In the genomic region with DNA sequence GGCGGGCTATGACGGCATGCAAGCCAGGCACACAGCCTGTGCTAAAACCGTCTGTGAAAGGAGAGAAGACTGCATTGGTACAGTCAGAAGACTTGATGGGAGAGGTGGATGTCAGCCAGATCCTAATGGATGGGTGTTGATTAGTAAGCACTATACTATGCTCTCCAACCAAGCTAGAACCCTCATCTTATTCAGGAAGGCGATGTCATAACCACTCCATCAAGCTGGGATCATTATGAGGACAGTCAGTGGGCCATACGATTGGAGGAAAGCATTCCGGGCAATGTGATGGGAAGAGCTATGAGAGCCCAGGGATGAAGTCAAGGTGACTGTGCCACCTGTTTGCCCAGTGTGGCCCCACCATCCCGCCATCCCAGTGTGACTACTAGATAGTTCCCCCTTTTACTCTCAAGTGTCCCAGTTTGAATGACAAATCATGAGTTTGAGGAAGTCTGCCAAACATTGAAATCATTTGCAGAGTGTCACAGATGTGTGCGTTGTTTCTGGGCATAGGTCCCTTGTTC, we compare ENCODE assay signal across 1 cellular context.
TF ChIP-seq lines count a peak whose summit lies in the region.

No MANE protein-coding gene starts in this region.

TF ChIP-seq in SK-N-SH treated with all-trans-retinoic acid at 6 μM for 48 hours, 23 proteins besides CTCF, POLR2A, EP300 and RAD21 (continued from another document):
- TF ChIP-seq, protein P1, sequence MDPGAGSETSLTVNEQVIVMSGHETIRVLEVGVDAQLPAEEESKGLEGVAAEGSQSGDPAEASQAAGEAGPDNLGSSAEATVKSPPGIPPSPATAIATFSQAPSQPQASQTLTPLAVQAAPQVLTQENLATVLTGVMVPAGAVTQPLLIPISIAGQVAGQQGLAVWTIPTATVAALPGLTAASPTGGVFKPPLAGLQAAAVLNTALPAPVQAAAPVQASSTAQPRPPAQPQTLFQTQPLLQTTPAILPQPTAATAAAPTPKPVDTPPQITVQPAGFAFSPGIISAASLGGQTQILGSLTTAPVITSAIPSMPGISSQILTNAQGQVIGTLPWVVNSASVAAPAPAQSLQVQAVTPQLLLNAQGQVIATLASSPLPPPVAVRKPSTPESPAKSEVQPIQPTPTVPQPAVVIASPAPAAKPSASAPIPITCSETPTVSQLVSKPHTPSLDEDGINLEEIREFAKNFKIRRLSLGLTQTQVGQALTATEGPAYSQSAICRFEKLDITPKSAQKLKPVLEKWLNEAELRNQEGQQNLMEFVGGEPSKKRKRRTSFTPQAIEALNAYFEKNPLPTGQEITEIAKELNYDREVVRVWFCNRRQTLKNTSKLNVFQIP (CRISPR knock-in tag; IDR thresholded peaks at IDR 0.05; ENCODE audit: borderline replicate concordance, low read depth) = no peak
- no peak for TF ChIP-seq OSR1 (CRISPR knock-in tag; IDR thresholded peaks at IDR 0.05)
- no peak for TF ChIP-seq CSDC2 (CRISPR knock-in tag; IDR thresholded peaks at IDR 0.05)
TF ChIP-seq in SK-N-SH treated with all-trans-retinoic acid at 6 μM for 48 hours: peak in this region for 0.
